19 cellular contexts compared by ENCODE assay signal in the genomic region with DNA sequence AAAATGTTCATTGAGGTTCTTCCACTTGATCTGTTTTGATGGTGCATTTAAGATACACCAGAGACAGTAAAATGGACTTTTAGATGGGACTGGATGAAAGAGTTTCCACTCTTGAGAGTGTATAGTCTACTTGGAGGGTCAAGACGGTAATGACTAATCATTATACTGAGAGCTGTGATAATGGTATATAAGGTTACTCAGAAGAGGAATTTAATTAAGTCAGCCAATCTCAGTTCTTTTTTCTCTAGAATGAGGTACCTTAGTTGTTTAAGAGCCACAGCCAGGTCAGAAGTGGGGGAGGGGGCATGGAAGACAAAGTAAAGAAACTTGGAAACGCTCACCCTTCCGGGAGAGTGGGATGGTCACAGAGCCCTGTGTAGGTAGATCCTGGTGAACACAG.
DNase-seq lines count a peak whose midpoint lies in the region; ATAC-seq and TF ChIP-seq lines count a peak whose summit lies in the region.
"Had no signal": no experiment of that assay in that cellular context is flagged by ENCODE, and none has a peak within 500 bp of the region (broad histone marks: within the 10 kb centered on the region; RNA-seq: fewer than 3 reads in every experiment).

No MANE protein-coding gene starts in this region.

- POLR2A ChIA-PET in MCF 10A (lab: Yijun Ruan, JAX) (no interaction called here), PC-3 (lab: Charles Lee; ENCODE audit: unreplicated experiment) (no interaction called here)
- POLR2A ChIA-PET in activated CD8-positive, alpha-beta T cell treated with anti-CD3 and anti-CD28 coated beads, Interleukin-2, amount 10 ng/mL, durations not matched to agents 7 days and 5 days (lab: Charles Lee): no interaction called here

- H3K9me2 ChIP-seq in PC-3 (replicated peaks; ENCODE audit: low read length): no peaks in the 10 kb centered on the region

- H3K36me3 ChIP-seq in mammary epithelial cell (ENCODE audit: insufficient read depth, low read length) (peaks cover 11% of the 10 kb centered on the region), brain microvascular endothelial cell (replicated peaks) (peaks cover 10% of the 10 kb centered on the region), PC-3 (ENCODE audit: low read depth, low read length) (peaks cover 42% of the 10 kb centered on the region)
- H3K36me3 ChIP-seq: colonic mucosa had no signal

- H3K27ac ChIP-seq in mammary epithelial cell (ENCODE audit: insufficient read depth, low read depth, low read length): no peak overlapping the region
- H3K27ac ChIP-seq in brain microvascular endothelial cell: no peak overlapping the region
- no peak overlapping the region for H3K27ac ChIP-seq in PC-3 (ENCODE audit: low read length)
- H3K27ac ChIP-seq: colonic mucosa, PC-9 had no signal

- H3K79me2 ChIP-seq in mammary epithelial cell (ENCODE audit: insufficient read depth, low read length) (no peaks in the 10 kb centered on the region), PC-3 (ENCODE audit: low read length) (no peaks in the 10 kb centered on the region)

- H3K27me3 Mint-ChIP-seq in MCF 10A (ENCODE audit: insufficient read depth, unreplicated experiment): no peaks in the 10 kb centered on the region
- no peaks in the 10 kb centered on the region for H3K27me3 Mint-ChIP-seq in activated CD8-positive, alpha-beta T cell treated with anti-CD3 and anti-CD28 coated beads, Interleukin-2, amount 10 ng/mL, durations not matched to agents 7 days and 5 days (ENCODE audit: low read depth)
- H3K27me3 Mint-ChIP-seq in stimulated activated naive B cell treated with anti-CD40 and anti-IgM and Interleukin-4, amounts not matched to agents 10 μg/mL and 1 μg/mL and 100 μg/mL, for 72 hours: no peaks in the 10 kb centered on the region
- H3K27me3 Mint-ChIP-seq: brain had no signal

- no peaks in the 10 kb centered on the region for H3K27me3 ChIP-seq in mammary epithelial cell (ENCODE audit: insufficient read depth, low read length)
- no peaks in the 10 kb centered on the region for H3K27me3 ChIP-seq in brain microvascular endothelial cell (replicated peaks)
- H3K27me3 ChIP-seq in PC-3 (ENCODE audit: low read length): no peaks in the 10 kb centered on the region
- H3K27me3 ChIP-seq: colonic mucosa had no signal

- H3K27ac Mint-ChIP-seq in MCF 10A (ENCODE audit: low read depth, unreplicated experiment): peak overlapping the region; percentile 46
- H3K27ac Mint-ChIP-seq in activated CD8-positive, alpha-beta T cell treated with anti-CD3 and anti-CD28 coated beads, Interleukin-2, amount 10 ng/mL, durations not matched to agents 7 days and 5 days: peak overlapping the region; percentile 26
- H3K27ac Mint-ChIP-seq in stimulated activated naive B cell treated with anti-CD40 and anti-IgM and Interleukin-4, amounts not matched to agents 10 μg/mL and 1 μg/mL and 100 μg/mL, for 72 hours: peak overlapping the region; percentile 27
- H3K27ac Mint-ChIP-seq: brain had no signal

- in situ Hi-C loops in mammary epithelial cell (cut with MboI; ENCODE audit: low sequenced_read_pairs in 2 of 2): loop anchor here in 1 of 2 donors (25.0 kb wide), 1 partner anchor 178 kb away; no protein-coding TSS in a partner anchor
- in situ Hi-C loops in brain microvascular endothelial cell (cut with HindIII; ENCODE audit: low pct_ligation_motif_present, low sequenced_read_pairs): no loop called here

- dilution Hi-C loops in mammary epithelial cell (cut with HindIII; ENCODE audit: low sequenced_read_pairs): no loop called here

- CTCF ChIA-PET in MCF 10A (lab: Yijun Ruan, JAX) (interaction anchor here (0.6 to 1.6 kb wide), 3 partner anchors 48 to 184 kb away, joined by 3 to 5 read pairs (median 3); no protein-coding TSS in a partner anchor), mammary epithelial cell (lab: Charles Lee; ENCODE audit: low non-redundant PET) (no interaction called here), PC-3 (lab: Charles Lee) (no interaction called here)
- CTCF ChIA-PET in activated CD8-positive, alpha-beta T cell treated with anti-CD3 and anti-CD28 coated beads, Interleukin-2, amount 10 ng/mL, durations not matched to agents 7 days and 5 days (lab: Charles Lee): no interaction called here

- H2AFZ ChIP-seq in mammary epithelial cell (ENCODE audit: low read depth, low read length) (no peak overlapping the region), PC-3 (ENCODE audit: low read length) (no peak overlapping the region)
- H2AFZ ChIP-seq: PC-9 had no signal

- no peak overlapping the region for H3K4me3 Mint-ChIP-seq in MCF 10A (ENCODE audit: unreplicated experiment)
- H3K4me3 Mint-ChIP-seq in activated CD8-positive, alpha-beta T cell treated with anti-CD3 and anti-CD28 coated beads, Interleukin-2, amount 10 ng/mL, durations not matched to agents 7 days and 5 days: no peak overlapping the region
- H3K4me3 Mint-ChIP-seq in stimulated activated naive B cell treated with anti-CD40 and anti-IgM and Interleukin-4, amounts not matched to agents 10 μg/mL and 1 μg/mL and 100 μg/mL, for 72 hours: no peak overlapping the region
- H3K4me3 Mint-ChIP-seq: brain had no signal

- BruUV-seq in MCF 10A (replicated peaks; lab: Mats Ljungman, UMichigan) (no TSS peak), mammary epithelial cell (replicated peaks; lab: Mats Ljungman, UMichigan) (no TSS peak), PC-3 (replicated peaks; lab: Mats Ljungman, UMichigan) (no TSS peak)

- H3K9ac ChIP-seq in mammary epithelial cell (ENCODE audit: insufficient read depth, low read length) (no peak overlapping the region), PC-3 (ENCODE audit: low read length) (no peak overlapping the region)

- H3K4me2 ChIP-seq in mammary epithelial cell (ENCODE audit: insufficient read depth, low read depth, low read length): no peak overlapping the region
- H3K4me2 ChIP-seq in PC-3 (ENCODE audit: low read length): no peak overlapping the region
- H3K4me2 ChIP-seq: PC-9 had no signal

- intact Hi-C loops in MCF 10A (cut with micrococcal nuclease) (no loop called here), mammary epithelial cell (cut with micrococcal nuclease) (no loop called here), PC-3 (cut with micrococcal nuclease) (no loop called here)

- no peaks in the 10 kb centered on the region for H3K4me1 ChIP-seq in mammary epithelial cell (ENCODE audit: insufficient read depth, low read length)
- no peaks in the 10 kb centered on the region for H3K4me1 ChIP-seq in PC-3 (ENCODE audit: insufficient read depth, low read length)
- H3K4me1 ChIP-seq: colonic mucosa had no signal

- ATAC-seq in HG02885 (IDR thresholded peaks at IDR 0.05; ENCODE audit: poor library complexity, unreplicated experiment) (peak; percentile 55), PC-3 (no peak)
- ATAC-seq in activated CD8-positive, alpha-beta T cell treated with anti-CD3 and anti-CD28 coated beads, Interleukin-2, amount 10 ng/mL, durations not matched to agents 7 days and 5 days: no peak
- ATAC-seq in stimulated activated naive B cell treated with anti-CD40 and anti-IgM and Interleukin-4, amounts not matched to agents 10 μg/mL and 1 μg/mL and 100 μg/mL, for 72 hours (replicated peaks): peak; percentile 86 to 92
- ATAC-seq: left colon had no signal

- TF ChIP-seq CTCF in MCF 10A (IDR thresholded peaks at IDR 0.05; ENCODE audit: unreplicated experiment): no peak
- TF ChIP-seq CTCF in mammary epithelial cell (conservative IDR thresholded peaks at IDR 0.05 in 1 of 2, IDR thresholded peaks at IDR 0.05 in 1 of 2; ENCODE audit: extremely low read depth in 1 of 2, insufficient read depth in 1 of 2, low read depth in 1 of 2, low read length in 2 of 2): no peak
- TF ChIP-seq CTCF in brain microvascular endothelial cell (IDR thresholded peaks at IDR 0.05; ENCODE audit: low read depth, low read length, missing control alignments): no peak
- no peak for TF ChIP-seq CTCF in PC-3 (conservative IDR thresholded peaks at IDR 0.05; ENCODE audit: low read depth, low read length)

- H3K4me3 ChIP-seq in mammary epithelial cell (replicated peaks in 1 of 3; ENCODE audit: insufficient read depth in 1 of 3, low read depth in 2 of 3, low read length in 3 of 3) (no peak overlapping the region), brain microvascular endothelial cell (ENCODE audit: low read depth, low read length) (no peak overlapping the region), PC-3 (ENCODE audit: low read length) (no peak overlapping the region)
- H3K4me3 ChIP-seq: colonic mucosa, PC-9 had no signal

- H3K9me3 ChIP-seq in mammary epithelial cell (replicated peaks; ENCODE audit: insufficient read depth, low read length) (no peaks in the 10 kb centered on the region), PC-3 (ENCODE audit: low read length) (no peaks in the 10 kb centered on the region)
- H3K9me3 ChIP-seq: colonic mucosa had no signal

- WGBS in mammary epithelial cell (ENCODE audit: low coverage, missing lambda C conversion rate): 97% methylated on average over 3 of the region's 3 CpGs

- H4K20me1 ChIP-seq in mammary epithelial cell (ENCODE audit: insufficient read depth, low read length) (no peaks in the 10 kb centered on the region), PC-3 (ENCODE audit: low read length) (no peaks in the 10 kb centered on the region)

- peaks cover 8% of the 10 kb centered on the region for H3K9me3 Mint-ChIP-seq in MCF 10A (ENCODE audit: unreplicated experiment)
- H3K9me3 Mint-ChIP-seq in activated CD8-positive, alpha-beta T cell treated with anti-CD3 and anti-CD28 coated beads, Interleukin-2, amount 10 ng/mL, durations not matched to agents 7 days and 5 days (ENCODE audit: insufficient read depth): no peaks in the 10 kb centered on the region
- peaks cover 3% of the 10 kb centered on the region in 2 donors for H3K9me3 Mint-ChIP-seq in stimulated activated naive B cell treated with anti-CD40 and anti-IgM and Interleukin-4, amounts not matched to agents 10 μg/mL and 1 μg/mL and 100 μg/mL, for 72 hours

- H3F3A ChIP-seq in PC-3 (ENCODE audit: low read length, unreplicated experiment): no peaks in the 10 kb centered on the region

- no peak for DNase-seq in MCF 10A (ENCODE audit: unreplicated experiment)
- no peak for DNase-seq in mammary epithelial cell
- DNase-seq in activated CD8-positive, alpha-beta T cell treated with anti-CD3 and anti-CD28 coated beads, Interleukin-2, amount 10 ng/mL, durations not matched to agents 7 days and 5 days: no peak
- DNase-seq in stimulated activated naive B cell treated with anti-CD40 and anti-IgM and Interleukin-4, amounts not matched to agents 10 μg/mL and 1 μg/mL and 100 μg/mL, for 72 hours: no peak
- no peak for DNase-seq in brain microvascular endothelial cell
- DNase-seq in DMS79 treated with DMSO at 0.1 percent for 48 hours (lab: John Stamatoyannopoulos, UW): no peak
- DNase-seq in PC-3: no peak
- DNase-seq: colonic mucosa, DND-41, head of caudate nucleus, IMR-90, left colon, NCI-H1417 treated with DMSO at 0.1 percent for 48 hours, NCI-H2171 treated with DMSO at 0.1 percent for 48 hours, NCI-H526 treated with DMSO at 0.1 percent for 48 hours, PC-9, posterior cingulate gyrus had no signal

- peaks cover 64% of the 10 kb centered on the region for H3K36me3 Mint-ChIP-seq in MCF 10A (ENCODE audit: insufficient read depth, unreplicated experiment)
- peaks cover 69% of the 10 kb centered on the region for H3K36me3 Mint-ChIP-seq in activated CD8-positive, alpha-beta T cell treated with anti-CD3 and anti-CD28 coated beads, Interleukin-2, amount 10 ng/mL, durations not matched to agents 7 days and 5 days (ENCODE audit: low read depth)
- H3K36me3 Mint-ChIP-seq in stimulated activated naive B cell treated with anti-CD40 and anti-IgM and Interleukin-4, amounts not matched to agents 10 μg/mL and 1 μg/mL and 100 μg/mL, for 72 hours: peaks cover 64 to 81% of the 10 kb centered on the region in 2 donors

- no peaks in the 10 kb centered on the region for H3K4me1 Mint-ChIP-seq in MCF 10A (ENCODE audit: insufficient read depth, unreplicated experiment)
- peaks cover 17% of the 10 kb centered on the region for H3K4me1 Mint-ChIP-seq in activated CD8-positive, alpha-beta T cell treated with anti-CD3 and anti-CD28 coated beads, Interleukin-2, amount 10 ng/mL, durations not matched to agents 7 days and 5 days (ENCODE audit: low read depth)
- H3K4me1 Mint-ChIP-seq in stimulated activated naive B cell treated with anti-CD40 and anti-IgM and Interleukin-4, amounts not matched to agents 10 μg/mL and 1 μg/mL and 100 μg/mL, for 72 hours: peaks cover 11 to 29% of the 10 kb centered on the region in 2 donors
- H3K4me1 Mint-ChIP-seq: brain had no signal

Comparison
In these comparisons a context has a peak if more than half of its experiments do, and no peak if none do; other contexts are left out.
1. ATAC-seq: peak in HG02885 (single experiment) and stimulated activated naive B cell treated with anti-CD40 and anti-IgM and Interleukin-4, amounts not matched to agents 10 μg/mL and 1 μg/mL and 100 μg/mL, for 72 hours (2 of 2); none in activated CD8-positive, alpha-beta T cell treated with anti-CD3 and anti-CD28 coated beads, Interleukin-2, amount 10 ng/mL, durations not matched to agents 7 days and 5 days (single experiment) and PC-3 (single experiment).
2. Peak in every context shown above with its lines, with median percentiles within 50 percentile points of each other: H3K27ac Mint-ChIP-seq.